32 cellular contexts compared by ENCODE assay signal in genomic region chr1:195200772-195201171, GRCh38.
"Had no signal": no experiment of that assay in that cellular context is flagged by ENCODE, and none has a peak within 500 bp of the region (broad histone marks: within the 10 kb centered on the region; RNA-seq: fewer than 3 reads in every experiment).

No MANE protein-coding gene starts in this region.

- FAIRE-seq: astrocyte, bronchial epithelial cell, frontal cortex had no signal

- H3K4me3 ChIP-seq: coronary artery, dorsolateral prefrontal cortex had no signal

- DNase-seq: activated B cell treated with CpG ODN at 0.5 μM for 24 hours; activated CD4-positive, alpha-beta T cell treated with anti-CD3 and anti-CD28 coated beads for 48 hours; activated CD4-positive, alpha-beta T cell treated with anti-CD3 and anti-CD28 coated beads, Interleukin-2, amount 50 U/mL, for 1 hour; activated CD4-positive, alpha-beta T cell treated with anti-CD3 and anti-CD28 coated beads, Interleukin-2, amount 50 U/mL, for 48 hours; activated CD8-positive, alpha-beta memory T cell treated with anti-CD3 and anti-CD28 coated beads for 24 hours; activated CD8-positive, alpha-beta T cell treated with anti-CD3 and anti-CD28 coated beads for 36 hours; activated effector memory CD4-positive, alpha-beta T cell treated with Interleukin-2 at 50 U/mL for 16 hours; activated gamma-delta T cell treated with Interleukin-2 at 50 U/mL for 16 hours; activated naive CD4-positive, alpha-beta T cell treated with anti-CD3 and anti-CD28 coated beads, Interleukin-2, amount 50 U/mL, for 16 hours; activated naive CD4-positive, alpha-beta T cell treated with Interleukin-2 at 50 U/mL for 16 hours; activated T-cell treated with anti-CD3 and anti-CD28 coated beads, Interleukin-2, amount 50 U/mL, for 4 hours; amniotic stem cell; anterior cingulate cortex; brain microvascular endothelial cell; dorsolateral prefrontal cortex; effector memory CD4-positive, alpha-beta T cell; endodermal cell; foreskin fibroblast; head of caudate nucleus; T1000; WERI-Rb-1 had no signal

- H3K36me3 ChIP-seq: brain microvascular endothelial cell, WERI-Rb-1 had no signal

- H3K9me3 Mint-ChIP-seq: activated B cell treated with CpG ODN at 0.5 μM for 24 hours; activated CD8-positive, alpha-beta T cell treated with anti-CD3 and anti-CD28 coated beads for 36 hours; activated T-cell treated with anti-CD3 and anti-CD28 coated beads, Interleukin-2, amount 50 U/mL, for 4 hours; activated T-helper 17 cell treated with anti-CD3 and anti-CD28 coated beads, Interleukin-2, amount 50 U/mL, for 72 hours; central memory CD8-positive, alpha-beta T cell; dendritic cell treated with granulocyte-macrophage colony-stimulating factor and Interleukin-4, amounts not matched to agents 40 ng/mL and 50 ng/mL, for 4 days; endodermal cell; T-helper 2 cell treated with Interferon-gamma antibody and Interleukin-4, amounts not matched to agents 5 μg/mL and 100 μg/mL, for 36 hours had no signal

- H3K27me3 Mint-ChIP-seq: activated B cell treated with CpG ODN at 0.5 μM for 24 hours; activated CD8-positive, alpha-beta T cell treated with anti-CD3 and anti-CD28 coated beads for 36 hours; activated naive CD8-positive, alpha-beta T cell; central memory CD8-positive, alpha-beta T cell; dendritic cell treated with granulocyte-macrophage colony-stimulating factor and Interleukin-4, amounts not matched to agents 40 ng/mL and 50 ng/mL, for 4 days had no signal

- H3K27ac Mint-ChIP-seq: activated B cell treated with CpG ODN at 0.5 μM for 24 hours; activated CD8-positive, alpha-beta T cell treated with anti-CD3 and anti-CD28 coated beads for 36 hours; activated naive CD8-positive, alpha-beta T cell; activated T-helper 17 cell treated with anti-CD3 and anti-CD28 coated beads, Interleukin-2, amount 50 U/mL, for 72 hours; dendritic cell treated with granulocyte-macrophage colony-stimulating factor and Interleukin-4, amounts not matched to agents 40 ng/mL and 50 ng/mL, for 4 days; endodermal cell; T-helper 2 cell treated with Interferon-gamma antibody and Interleukin-4, amounts not matched to agents 5 μg/mL and 100 μg/mL, for 36 hours had no signal

- H3K4me1 Mint-ChIP-seq: activated B cell treated with CpG ODN at 0.5 μM for 24 hours; central memory CD8-positive, alpha-beta T cell; endodermal cell had no signal

- H3K4me3 Mint-ChIP-seq: activated B cell treated with CpG ODN at 0.5 μM for 24 hours; activated CD8-positive, alpha-beta T cell treated with anti-CD3 and anti-CD28 coated beads for 36 hours; activated naive CD8-positive, alpha-beta T cell; activated T-cell treated with anti-CD3 and anti-CD28 coated beads, Interleukin-2, amount 50 U/mL, for 4 hours; activated T-helper 17 cell treated with anti-CD3 and anti-CD28 coated beads, Interleukin-2, amount 50 U/mL, for 72 hours; central memory CD8-positive, alpha-beta T cell; dendritic cell treated with granulocyte-macrophage colony-stimulating factor and Interleukin-4, amounts not matched to agents 40 ng/mL and 50 ng/mL, for 4 days; endodermal cell; T-helper 2 cell treated with Interferon-gamma antibody and Interleukin-4, amounts not matched to agents 5 μg/mL and 100 μg/mL, for 36 hours had no signal

- H3K27me3 ChIP-seq: brain microvascular endothelial cell, dorsolateral prefrontal cortex had no signal

- H3K36me3 Mint-ChIP-seq: activated naive CD8-positive, alpha-beta T cell had no signal

- ATAC-seq: activated CD4-positive, CD25-positive, alpha-beta regulatory T cell treated with anti-CD3 and anti-CD28 coated beads, Interleukin-2, amount 50 U/mL, for 24 hours; activated CD8-positive, alpha-beta T cell treated with anti-CD3 and anti-CD28 coated beads for 36 hours; activated T-cell treated with anti-CD3 and anti-CD28 coated beads, Interleukin-2, amount 50 U/mL, for 4 hours; activated T-helper 17 cell treated with anti-CD3 and anti-CD28 coated beads, Interleukin-2, amount 50 U/mL, for 72 hours; esophagus mucosa had no signal

- H3K27ac ChIP-seq: brain microvascular endothelial cell, coronary artery, dorsolateral prefrontal cortex, WERI-Rb-1 had no signal
